ENCODE assay signal across 7 cellular contexts in the genomic region with DNA sequence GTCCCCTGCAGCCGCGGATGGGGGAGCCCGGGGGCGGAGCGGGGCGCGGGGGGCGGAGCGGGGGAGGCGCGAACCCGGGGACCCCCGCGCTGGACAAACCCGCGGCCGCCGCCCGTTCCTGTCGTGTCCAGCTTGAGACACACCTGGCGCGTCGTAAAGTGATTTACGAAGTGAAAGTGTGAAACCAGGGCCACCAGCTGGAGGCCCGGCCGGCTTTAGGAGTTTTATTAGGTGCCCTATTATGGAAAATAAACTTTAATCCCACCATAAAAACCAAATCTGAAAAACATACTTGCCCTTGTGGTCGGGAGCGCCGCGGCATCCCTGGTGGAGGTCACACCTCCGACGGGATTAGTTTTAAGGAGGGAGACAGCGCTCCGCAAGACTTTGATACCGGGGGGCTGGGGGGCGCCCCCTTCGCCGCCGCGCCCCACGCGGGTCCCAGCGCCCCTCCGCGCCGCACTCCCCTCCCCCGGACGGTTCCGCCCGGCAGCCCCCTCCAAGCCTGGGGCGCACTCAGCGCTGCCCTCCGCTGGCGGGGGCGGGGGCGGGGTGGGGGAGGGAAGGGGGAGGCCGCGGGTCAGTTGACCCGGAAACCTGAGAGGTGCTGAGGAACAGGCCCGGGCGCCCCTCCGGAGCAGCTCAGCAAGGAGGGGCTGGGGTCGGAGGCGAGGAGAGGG. TPM values are rescaled to one million over a fixed set of nuclear protein-coding genes. Genes with fewer than 3 reads are reported as not detected.
A peak's percentile ranks its signal among the peaks of the same experiment; 100 is the strongest.
DNase-seq lines count a peak whose midpoint lies in the region; TF ChIP-seq lines count a peak whose summit lies in the region.

No MANE protein-coding gene starts in this region.

- no peaks in the 10 kb centered on the region for H3K9me3 Mint-ChIP-seq in osteocyte (ENCODE audit: unreplicated experiment)

- DNase-seq in ecto neural progenitor cell (ENCODE audit: low spot score) (peak; percentile 48), osteocyte (ENCODE audit: extremely low spot score, unreplicated experiment) (no peak), uterus (no peak), AG20443 (ENCODE audit: low spot score) (no peak), G401 (ENCODE audit: low spot score) (no peak)

- H3K4me3 Mint-ChIP-seq in osteocyte (ENCODE audit: unreplicated experiment), result peak overlapping the region; percentile 65

- H3K27me3 ChIP-seq in KMS-11 (ENCODE audit: insufficient read depth, low read depth) (no peaks in the 10 kb centered on the region), uterus (peaks cover 32 to 47% of the 10 kb centered on the region in 2 donors)

- H3K4me1 Mint-ChIP-seq in osteocyte (ENCODE audit: unreplicated experiment), result peaks cover 23% of the 10 kb centered on the region

- H3K36me3 ChIP-seq in KMS-11 (ENCODE audit: insufficient read depth) (no peaks in the 10 kb centered on the region), uterus (no peaks in the 10 kb centered on the region)

- in situ Hi-C loops in GM18951 (cut with MboI; ENCODE audit: low sequenced_read_pairs, unreplicated experiment), result no loop called here
- in situ Hi-C loops in G401 (cut with HindIII; ENCODE audit: low sequenced_read_pairs), result no loop called here

- H3K27me3 Mint-ChIP-seq in osteocyte (ENCODE audit: unreplicated experiment), result peaks cover 79% of the 10 kb centered on the region

- H3K4me3 ChIP-seq in KMS-11 (IDR thresholded peaks at IDR 0.05; ENCODE audit: insufficient read depth, low read depth, low read length) (no peak overlapping the region), uterus (peak overlapping the region in 1 of 2 donors; percentile 21)

- TF ChIP-seq CTCF in KMS-11 (conservative IDR thresholded peaks at IDR 0.05; ENCODE audit: low read depth, low read length) (no peak), osteocyte (IDR thresholded peaks at IDR 0.05) (no peak), uterus (IDR thresholded peaks at IDR 0.05) (no peak)

- H2AFZ ChIP-seq in KMS-11 (ENCODE audit: low read depth), result peak overlapping the region; percentile 19; the same call in 1 of the 2 replicates

- no peaks in the 10 kb centered on the region; the same call in 1 of the 2 replicates for H3K79me2 ChIP-seq in KMS-11 (ENCODE audit: insufficient read depth, low read depth)

- no peaks in the 10 kb centered on the region for H4K20me1 ChIP-seq in KMS-11 (ENCODE audit: insufficient read depth)

- H3K36me3 Mint-ChIP-seq in osteocyte (ENCODE audit: unreplicated experiment), result no peaks in the 10 kb centered on the region

- no peak overlapping the region for H3K9ac ChIP-seq in KMS-11

- intact Hi-C loops in uterus (cut with DNase I; ENCODE audit: low total_unique reads), result no loop called here

- H3K27ac Mint-ChIP-seq in osteocyte (ENCODE audit: unreplicated experiment), result no peak overlapping the region

- H3K9me3 ChIP-seq in uterus, result no peaks in the 10 kb centered on the region

- H3K4me2 ChIP-seq in KMS-11, result peak overlapping the region; percentile 33

- H3K27ac ChIP-seq in KMS-11, result no peak overlapping the region
- H3K27ac ChIP-seq in uterus, result no peak overlapping the region

- TF ChIP-seq POLR2A in GM18951 (IDR thresholded peaks at IDR 0.05; ENCODE audit: extremely low read depth, insufficient read depth, insufficient read length) (peak; percentile 25), uterus (IDR thresholded peaks at IDR 0.05) (no peak)

- H3K4me1 ChIP-seq in KMS-11 (ENCODE audit: low read depth, poor library complexity, severe bottlenecking) (peaks cover 7% of the 10 kb centered on the region), uterus (peaks cover 4 to 19% of the 10 kb centered on the region in 2 donors)

RNA-seq across cellular contexts. Expression of gene MNX1, which starts 10.3 kb away (rescaled TPM):
- total RNA-seq in osteocyte (not detected in 2 replicates), uterus (under 1 TPM in 1 of 4 donors, not detected in 3; 0.28 TPM)
- total RNA-seq in G401 (2014; rRNA removed; shearing (Covaris generic)), result 1.0 and 1.6 TPM in 2 replicates

RNA-seq across cellular contexts. Expression of gene NOM1, which starts 50.7 kb away (rescaled TPM):
- total RNA-seq in osteocyte (21.3 and 22.6 TPM in 2 replicates), uterus (10 to 100 TPM in 3 of 4 donors, 1 to 10 TPM in 1; 2.6 to 26.2 (median 20.4) TPM)
- 10.8 and 14.2 TPM in 2 replicates for total RNA-seq in G401 (2014; rRNA removed; shearing (Covaris generic))
